Comparison of ENCODE assay signal across 11 cellular contexts in genomic region chr3:124639406-124640237, GRCh38.
DNase-seq lines count a peak whose midpoint lies in the region; ATAC-seq and TF ChIP-seq lines count a peak whose summit lies in the region.
"Had no signal": no experiment of that assay in that cellular context is flagged by ENCODE, and none has a peak within 500 bp of the region (broad histone marks: within the 10 kb centered on the region; RNA-seq: fewer than 3 reads in every experiment).

No MANE protein-coding gene starts in this region.

- no peaks in the 10 kb centered on the region for H3K4me1 ChIP-seq in right atrium auricular region
- H3K4me1 ChIP-seq: prostate gland had no signal

- intact Hi-C loops in left colon (cut with DNase I, micrococcal nuclease): no loop called here

- H3K9me3 ChIP-seq in right atrium auricular region (no peaks in the 10 kb centered on the region), WERI-Rb-1 (ENCODE audit: severe bottlenecking) (no peaks in the 10 kb centered on the region)
- H3K9me3 ChIP-seq: prostate gland, SJCRH30 had no signal

- H3K27ac ChIP-seq in right atrium auricular region: no peak overlapping the region
- no peak overlapping the region for H3K27ac ChIP-seq in WERI-Rb-1
- H3K27ac ChIP-seq: prostate gland, SJCRH30 had no signal

- peak; percentile 38 to 75 for DNase-seq in NOMO-1 (lab: John Stamatoyannopoulos, UW; ENCODE audit: unreplicated experiment in 2 of 2)
- DNase-seq in left colon: no peak
- DNase-seq in right atrium auricular region (ENCODE audit: low spot score): no peak
- no peak for DNase-seq in WERI-Rb-1
- no peak for DNase-seq in NCI-H510A (lab: John Stamatoyannopoulos, UW)
- DNase-seq: SJCRH30; stimulated activated naive CD4-positive, alpha-beta T cell had no signal

- no peak for TF ChIP-seq CTCF in right atrium auricular region (IDR thresholded peaks at IDR 0.05)
- TF ChIP-seq CTCF in WERI-Rb-1 (IDR thresholded peaks at IDR 0.05; ENCODE audit: low read depth, low read length): no peak

- no peaks in the 10 kb centered on the region for H3K27me3 ChIP-seq in right atrium auricular region
- no peaks in the 10 kb centered on the region for H3K27me3 ChIP-seq in WERI-Rb-1 (ENCODE audit: insufficient read depth, low read depth, severe bottlenecking)
- H3K27me3 ChIP-seq: SJCRH30 had no signal

- peak; percentile 59 for ATAC-seq in GM18868 (IDR thresholded peaks at IDR 0.05; ENCODE audit: unreplicated experiment)
- peak; percentile 34 for ATAC-seq in HG02623 (IDR thresholded peaks at IDR 0.05; ENCODE audit: unreplicated experiment)
- ATAC-seq in left colon: peak; percentile 47
- no peak for ATAC-seq in GM18909 (IDR thresholded peaks at IDR 0.05; ENCODE audit: poor library complexity, unreplicated experiment)

- H3K36me3 ChIP-seq in right atrium auricular region: no peaks in the 10 kb centered on the region
- peaks cover 9% of the 10 kb centered on the region; the same call in 1 of the 2 replicates for H3K36me3 ChIP-seq in WERI-Rb-1
- H3K36me3 ChIP-seq: prostate gland, SJCRH30 had no signal

- H3K4me3 ChIP-seq in right atrium auricular region (no peak overlapping the region), WERI-Rb-1 (ENCODE audit: low read depth, low read length) (no peak overlapping the region)
- H3K4me3 ChIP-seq: prostate gland, SJCRH30 had no signal

Comparison
In these comparisons a context has a peak if more than half of its experiments do, and no peak if none do; other contexts are left out.
1. DNase-seq: peak in NOMO-1 (2 of 2); none in left colon (0 of 2), right atrium auricular region (single experiment), WERI-Rb-1 (single experiment) and NCI-H510A (single experiment).